16 cellular contexts compared by ENCODE assay signal in the genomic region with DNA sequence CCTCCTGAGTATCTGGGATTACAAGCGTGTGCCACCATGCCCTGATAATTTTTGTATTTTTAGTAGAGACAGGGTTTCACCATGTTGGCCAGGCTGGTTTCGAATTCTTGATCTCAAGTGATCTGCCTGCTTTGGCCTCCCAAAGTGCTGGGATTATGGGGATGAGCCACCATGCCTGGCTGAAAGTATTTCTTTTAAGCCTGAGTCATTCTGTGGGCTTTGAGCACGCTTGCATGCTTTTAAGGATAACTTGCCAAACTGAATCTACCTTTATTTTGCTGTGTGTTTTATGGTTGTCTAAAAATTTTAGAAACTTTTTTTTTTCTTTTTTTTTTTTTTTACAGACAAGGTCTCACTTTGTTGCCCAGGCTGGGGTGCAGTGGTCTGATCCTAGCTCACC. TPM values are rescaled to one million over a fixed set of nuclear protein-coding genes. Genes with fewer than 3 reads are reported as not detected.
DNase-seq lines count a peak whose midpoint lies in the region; ATAC-seq, FAIRE-seq and TF ChIP-seq lines count a peak whose summit lies in the region.
"Had no signal": no experiment of that assay in that cellular context is flagged by ENCODE, and none has a peak within 500 bp of the region (broad histone marks: within the 10 kb centered on the region; RNA-seq: fewer than 3 reads in every experiment).

No MANE protein-coding gene starts in this region.

- H3K4me3 Mint-ChIP-seq in GM23338 (no peak overlapping the region), CD14-positive monocyte (no peak overlapping the region), MCF 10A (ENCODE audit: unreplicated experiment) (no peak overlapping the region)
- H3K4me3 Mint-ChIP-seq: CD4-positive, alpha-beta T cell had no signal

- H3K9me2 ChIP-seq in GM23338 (ENCODE audit: insufficient read depth): no peaks in the 10 kb centered on the region

- no peak overlapping the region for H3K27ac ChIP-seq in GM23338 (ENCODE audit: low read depth)

- no peak overlapping the region for H2AFZ ChIP-seq in GM23338

- H3K4me3 ChIP-seq in GM23338: no peak overlapping the region
- H3K4me3 ChIP-seq: K562 had no signal

- CTCF ChIA-PET in MCF 10A (lab: Yijun Ruan, JAX): no interaction called here

- H3K27me3 ChIP-seq in GM23338 (ENCODE audit: insufficient read depth): no peaks in the 10 kb centered on the region
- H3K27me3 ChIP-seq: BE2C had no signal

- H3F3A ChIP-seq in GM23338 (replicated peaks; ENCODE audit: low read depth): no peaks in the 10 kb centered on the region

- H3K36me3 ChIP-seq in GM23338 (ENCODE audit: insufficient read depth): no peaks in the 10 kb centered on the region
- H3K36me3 ChIP-seq: BE2C had no signal

- no peak overlapping the region for H3K4me2 ChIP-seq in GM23338

- POLR2A ChIA-PET in MCF 10A (lab: Yijun Ruan, JAX): no interaction called here

- H3K9me3 Mint-ChIP-seq in GM23338 (no peaks in the 10 kb centered on the region), CD14-positive monocyte (peaks cover 0 to 3% (median 0%) of the 10 kb centered on the region in 7 donors), MCF 10A (ENCODE audit: unreplicated experiment) (no peaks in the 10 kb centered on the region)
- H3K9me3 Mint-ChIP-seq: CD4-positive, alpha-beta T cell had no signal

- H3K79me2 ChIP-seq in GM23338 (replicated peaks; ENCODE audit: insufficient read depth): peaks cover 3% of the 10 kb centered on the region; the same call in 1 of the 2 replicates

- peaks cover 5% of the 10 kb centered on the region; the same call in 2 of the 3 replicates for H3K36me3 Mint-ChIP-seq in GM23338 (ENCODE audit: low read depth)
- no peaks in the 10 kb centered on the region for H3K36me3 Mint-ChIP-seq in CD14-positive monocyte
- no peaks in the 10 kb centered on the region for H3K36me3 Mint-ChIP-seq in MCF 10A (ENCODE audit: insufficient read depth, unreplicated experiment)

- H3K4me1 ChIP-seq in GM23338 (ENCODE audit: insufficient read depth): peaks cover 2% of the 10 kb centered on the region; the same call in 1 of the 2 replicates
- H3K4me1 ChIP-seq: BE2C, Caco-2 had no signal

- H3K4me1 Mint-ChIP-seq in GM23338 (peaks cover 3% of the 10 kb centered on the region; the same call in 2 of the 3 replicates), CD14-positive monocyte (peaks cover 3% of the 10 kb centered on the region), MCF 10A (ENCODE audit: insufficient read depth, unreplicated experiment) (no peaks in the 10 kb centered on the region)

- no peak overlapping the region for H3K27ac Mint-ChIP-seq in GM23338
- H3K27ac Mint-ChIP-seq in CD14-positive monocyte: no peak overlapping the region
- H3K27ac Mint-ChIP-seq in MCF 10A (ENCODE audit: low read depth, unreplicated experiment): no peak overlapping the region
- H3K27ac Mint-ChIP-seq: CD4-positive, alpha-beta T cell had no signal

- DNase-seq in EH (ENCODE audit: low read depth) (peak; percentile 42), LHCN-M2 (ENCODE audit: low read depth) (peak; percentile 3), amniotic epithelial cell (ENCODE audit: low read depth) (peak; percentile 41), iris pigment epithelial cell (ENCODE audit: low read depth) (peak; percentile 9), RCC 7860 (ENCODE audit: low spot score) (no peak), GM23338 (ENCODE audit: low spot score) (no peak), CD14-positive monocyte (ENCODE audit: low spot score) (no peak), MCF 10A (ENCODE audit: unreplicated experiment) (no peak)
- DNase-seq: BE2C; C1 segment of cervical spinal cord; Caco-2; CD4-positive, alpha-beta T cell; GF-D8; HCEC 1CT had no signal

- no peak for ATAC-seq in GM23338
- ATAC-seq: K562 had no signal

- H3K27me3 Mint-ChIP-seq in GM23338 (ENCODE audit: insufficient read depth, low read depth, poor library complexity) (no peaks in the 10 kb centered on the region), CD14-positive monocyte (ENCODE audit: low read depth in 3 of 3) (no peaks in the 10 kb centered on the region), MCF 10A (ENCODE audit: insufficient read depth, unreplicated experiment) (no peaks in the 10 kb centered on the region)
- H3K27me3 Mint-ChIP-seq: CD4-positive, alpha-beta T cell had no signal

- intact Hi-C loops in CD14-positive monocyte (cut with micrococcal nuclease) (no loop called here), MCF 10A (cut with micrococcal nuclease) (no loop called here)

- TF ChIP-seq CTCF in GM23338 (conservative IDR thresholded peaks at IDR 0.05; ENCODE audit: low read depth in 2 of 2) (no peak), CD14-positive monocyte (IDR thresholded peaks at IDR 0.05) (no peak), MCF 10A (IDR thresholded peaks at IDR 0.05; ENCODE audit: unreplicated experiment) (no peak)

- no TSS peak for BruUV-seq in MCF 10A (replicated peaks; lab: Mats Ljungman, UMichigan)

- no peak for FAIRE-seq in RCC 7860 (lab: Jason Lieb, UNC)
- FAIRE-seq: D721Med, K562 had no signal

- H4K20me1 ChIP-seq in GM23338 (replicated peaks; ENCODE audit: insufficient read depth): peaks cover 6% of the 10 kb centered on the region

TF ChIP-seq in GM23338, 12 proteins besides CTCF, POLR2A, EP300 and RAD21 (continues in another document):
- TF ChIP-seq POLR2AphosphoS5 (IDR thresholded peaks at IDR 0.05; ENCODE audit: low read depth): no peak
- TF ChIP-seq, protein P1, sequence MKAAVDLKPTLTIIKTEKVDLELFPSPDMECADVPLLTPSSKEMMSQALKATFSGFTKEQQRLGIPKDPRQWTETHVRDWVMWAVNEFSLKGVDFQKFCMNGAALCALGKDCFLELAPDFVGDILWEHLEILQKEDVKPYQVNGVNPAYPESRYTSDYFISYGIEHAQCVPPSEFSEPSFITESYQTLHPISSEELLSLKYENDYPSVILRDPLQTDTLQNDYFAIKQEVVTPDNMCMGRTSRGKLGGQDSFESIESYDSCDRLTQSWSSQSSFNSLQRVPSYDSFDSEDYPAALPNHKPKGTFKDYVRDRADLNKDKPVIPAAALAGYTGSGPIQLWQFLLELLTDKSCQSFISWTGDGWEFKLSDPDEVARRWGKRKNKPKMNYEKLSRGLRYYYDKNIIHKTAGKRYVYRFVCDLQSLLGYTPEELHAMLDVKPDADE (IDR thresholded peaks at IDR 0.05): no peak
- TF ChIP-seq ZNF114 (CRISPR knock-in tag; IDR thresholded peaks at IDR 0.05): no peak
- TF ChIP-seq JUNB (IDR thresholded peaks at IDR 0.05; ENCODE audit: unreplicated experiment): no peak
- TF ChIP-seq REST (IDR thresholded peaks at IDR 0.05; ENCODE audit: unreplicated experiment): no peak
- no peak for TF ChIP-seq STAT1 (IDR thresholded peaks at IDR 0.05; ENCODE audit: unreplicated experiment)
- TF ChIP-seq EZH2phosphoT487 (IDR thresholded peaks at IDR 0.05; ENCODE audit: unreplicated experiment): no peak
- TF ChIP-seq CREB1 (CRISPR knock-in tag; IDR thresholded peaks at IDR 0.05; ENCODE audit: low read depth): no peak

RNA-seq across cellular contexts. Expression of gene CNNM2, which starts 33.2 kb away (rescaled TPM):
- total RNA-seq in LHCN-M2 (2014; rRNA removed): 5.3 and 5.5 TPM in 2 replicates
- polyA plus RNA-seq in LHCN-M2 (2012): 2.0 TPM
- 23.8 and 31.3 TPM in 2 replicates for total RNA-seq in GM23338 (2014; rRNA removed; shearing (Covaris generic))
- polyA plus RNA-seq in GM23338 (2016; fragmentation: Nextera tagmentation; extraction: Ambion mirVana): 4.5 and 5.2 TPM in 2 replicates
- 1 to 10 TPM; 1.6 to 2.2 TPM for polyA plus RNA-seq in CD14-positive monocyte
- 5.6 and 7.4 TPM in 2 replicates for total RNA-seq in MCF 10A (2022)

Comparison
In these comparisons a context has a peak if more than half of its experiments do, and no peak if none do; other contexts are left out.
1. DNase-seq: peak in EH (single experiment), LHCN-M2 (single experiment), amniotic epithelial cell (single experiment) and iris pigment epithelial cell (single experiment); none in RCC 7860 (single experiment), GM23338 (single experiment), CD14-positive monocyte (single experiment) and MCF 10A (single experiment).